ENCODE assay signal across 18 cellular contexts in genomic region chr10:33859319-33860022, GRCh38.
A peak's percentile ranks its signal among the peaks of the same experiment; 100 is the strongest.
DNase-seq lines count a peak whose midpoint lies in the region; ATAC-seq, FAIRE-seq and TF ChIP-seq lines count a peak whose summit lies in the region.
"Had no signal": no experiment of that assay in that cellular context is flagged by ENCODE, and none has a peak within 500 bp of the region (broad histone marks: within the 10 kb centered on the region; RNA-seq: fewer than 3 reads in every experiment).

No MANE protein-coding gene starts in this region.

- H4K5ac ChIP-seq in IMR-90 (ENCODE audit: low read depth, low read length): no peak overlapping the region

- CTCF ChIA-PET in A549 (lab: Yijun Ruan, JAX) (interaction anchor here (0.6 kb wide), 2 partner anchors 160 to 216 kb away, joined by 4 to 5 read pairs; no protein-coding TSS in a partner anchor), IMR-90 (lab: Yijun Ruan, JAX) (interaction anchor here (0.6 kb wide), 1 partner anchor 84 kb away, joined by 6 read pairs; no protein-coding TSS in a partner anchor)

- H3K23ac ChIP-seq in IMR-90 (ENCODE audit: low read depth, low read length): no peak overlapping the region

- intact Hi-C loops in IMR-90 (cut with micrococcal nuclease): no loop called here

- TF ChIP-seq RAD21 in A549 (conservative IDR thresholded peaks at IDR 0.05 in 1 of 2, IDR thresholded peaks at IDR 0.05 in 1 of 2) (no peak), IMR-90 (IDR thresholded peaks at IDR 0.05; ENCODE audit: low read length) (no peak)

- no peak for ATAC-seq in A549
- no peak for ATAC-seq in IMR-90 (ENCODE audit: low read depth)
- ATAC-seq: GM23338 had no signal

- DNase-seq in A549 (ENCODE audit: low read depth in 1 of 2, low spot score in 1 of 2) (no peak), IMR-90 (no peak), adipocyte (ENCODE audit: low read depth) (peak; percentile 31), fibroblast of villous mesenchyme (ENCODE audit: low read depth) (peak; percentile 16), hepatic stellate cell (ENCODE audit: low spot score) (no peak)
- no peak for DNase-seq in NK-92 treated with Interleukin-12 subunit alpha and Interleukin-12 subunit beta, amount 100 ng/mL, for 24 hours (lab: John Stamatoyannopoulos, UW)
- no peak for DNase-seq in activated CD4-positive, alpha-beta T cell treated with anti-CD3 and anti-CD28 coated beads for 48 hours
- DNase-seq: AML-193, Calu3, DMS79, KBM-7, NCI-H1436, NCI-H2029, NCI-H2171 treated with DMSO at 0.1 percent for 48 hours, NCI-H446 treated with DMSO at 0.1 percent for 48 hours, NCI-H82, SHP77 treated with DMSO at 0.1 percent for 48 hours had no signal

- no peak overlapping the region for H2BK20ac ChIP-seq in IMR-90 (ENCODE audit: low read depth, low read length)

- no peak for FAIRE-seq in A549 (lab: Jason Lieb, UNC)

- H2BK15ac ChIP-seq in IMR-90 (ENCODE audit: low read depth, low read length): no peak overlapping the region

- TF ChIP-seq EP300 in A549 (IDR thresholded peaks at IDR 0.05): no peak

- no peak overlapping the region for H2AFZ ChIP-seq in IMR-90 (replicated peaks; ENCODE audit: low read length, poor library complexity)
- H2AFZ ChIP-seq: GM23338 had no signal

- POLR2A ChIA-PET in A549 (lab: Yijun Ruan, JAX) (no interaction called here), IMR-90 (lab: Charles Lee; ENCODE audit: unreplicated experiment) (no interaction called here)

- no peak overlapping the region for H4K91ac ChIP-seq in IMR-90 (ENCODE audit: insufficient read depth, low read depth, low read length)

- no peak overlapping the region for H2AK9ac ChIP-seq in IMR-90 (replicated peaks; ENCODE audit: low read depth, low read length, poor library complexity)

- H3K4me2 ChIP-seq in A549 (no peak overlapping the region), IMR-90 (ENCODE audit: low read depth, low read length) (no peak overlapping the region)
- H3K4me2 ChIP-seq: GM23338 had no signal

- no peak overlapping the region for H2BK120ac ChIP-seq in IMR-90 (ENCODE audit: low read depth, low read length)

- H2AK5ac ChIP-seq in IMR-90 (ENCODE audit: low read depth, low read length): no peak overlapping the region

- TF ChIP-seq POLR2A in A549 (IDR thresholded peaks at IDR 0.05; ENCODE audit: low read length) (no peak), IMR-90 (IDR thresholded peaks at IDR 0.05; ENCODE audit: low read depth, low read length) (no peak)

- H3K79me1 ChIP-seq in IMR-90 (ENCODE audit: low read depth in 1 of 2, low read length in 2 of 2): no peaks in the 10 kb centered on the region

- 87% methylated on average over 6 of the region's 6 CpGs for WGBS in A549 (ENCODE audit: missing lambda C conversion rate)
- WGBS in IMR-90 (ENCODE audit: extremely low coverage in 2 of 2, insufficient read length in 1 of 2), 2 experiments: 100% methylated on average over 3 of the region's 6 CpGs; no CpG with 5 or more reads in 1 of the 2 experiments

- H3K9me3 ChIP-seq in A549 (no peaks in the 10 kb centered on the region), IMR-90 (ENCODE audit: control insufficient read depth, insufficient read depth, low read length) (no peaks in the 10 kb centered on the region), adipocyte (ENCODE audit: control insufficient read depth, low read length) (no peaks in the 10 kb centered on the region)

- no peak overlapping the region for H3K56ac ChIP-seq in IMR-90 (ENCODE audit: extremely low read depth, insufficient read depth, low read length)

- H3K9ac ChIP-seq in IMR-90 (ENCODE audit: low read depth, low read length): no peak overlapping the region
- no peak overlapping the region for H3K9ac ChIP-seq in adipocyte (ENCODE audit: low read length)

- in situ Hi-C loops in IMR-90 (cut with MboI; ENCODE audit: low sequenced_read_pairs): no loop called here

- H3K4me3 ChIP-seq in A549 (no peak overlapping the region), IMR-90 (ENCODE audit: insufficient read depth, low read depth, low read length) (no peak overlapping the region), adipocyte (ENCODE audit: low read length) (no peak overlapping the region), fibroblast of villous mesenchyme (ENCODE audit: low read depth, low read length) (no peak overlapping the region)
- H3K4me3 ChIP-seq: GM23338 had no signal

- no peak overlapping the region for H2BK5ac ChIP-seq in IMR-90 (ENCODE audit: low read depth, low read length, poor library complexity, severe bottlenecking)

- H3K4ac ChIP-seq in IMR-90 (ENCODE audit: low read depth, low read length): no peak overlapping the region

- BruUV-seq in IMR-90 (replicated peaks; lab: Mats Ljungman, UMichigan): no TSS peak

- no peak overlapping the region for H3K18ac ChIP-seq in IMR-90 (ENCODE audit: low read depth, low read length)

- no peaks in the 10 kb centered on the region for H3K9me1 ChIP-seq in IMR-90 (ENCODE audit: insufficient read depth, low read length)

- no peaks in the 10 kb centered on the region for H4K20me1 ChIP-seq in IMR-90 (ENCODE audit: insufficient read depth, low read length)

- TF ChIP-seq CTCF in A549 (IDR thresholded peaks at IDR 0.05) (no peak), IMR-90 (conservative IDR thresholded peaks at IDR 0.05; ENCODE audit: low read depth, low read length) (no peak), fibroblast of villous mesenchyme (IDR thresholded peaks at IDR 0.05; ENCODE audit: insufficient read depth, low read depth, low read length) (no peak)

- H3K27ac ChIP-seq in A549 (no peak overlapping the region), IMR-90 (ENCODE audit: insufficient read depth, low read length) (no peak overlapping the region)

- dilution Hi-C loops in IMR-90 (cut with HindIII; ENCODE audit: low sequenced_read_pairs, unreplicated experiment): no loop called here

- H3K4me1 ChIP-seq in A549: no peaks in the 10 kb centered on the region
- no peaks in the 10 kb centered on the region for H3K4me1 ChIP-seq in IMR-90 (ENCODE audit: control insufficient read depth, insufficient read depth, low read length)
- H3K4me1 ChIP-seq in adipocyte (ENCODE audit: control insufficient read depth, insufficient read depth, low read length): peaks cover 3% of the 10 kb centered on the region

- H3K36me3 ChIP-seq in IMR-90 (ENCODE audit: control insufficient read depth, insufficient read depth, low read length) (no peaks in the 10 kb centered on the region), adipocyte (ENCODE audit: control insufficient read depth, insufficient read depth, low read length, severe bottlenecking) (no peaks in the 10 kb centered on the region)

- H3K14ac ChIP-seq in IMR-90 (replicated peaks; ENCODE audit: low read depth, low read length): no peak overlapping the region

- peaks cover 6% of the 10 kb centered on the region for H3K27me3 ChIP-seq in IMR-90 (ENCODE audit: control insufficient read depth, insufficient read depth, low read length)
- H3K27me3 ChIP-seq in adipocyte (replicated peaks; ENCODE audit: control insufficient read depth, insufficient read depth, low read length): no peaks in the 10 kb centered on the region

- no peak overlapping the region for H4K8ac ChIP-seq in IMR-90 (ENCODE audit: low read depth in 2 of 2, low read length in 2 of 2)

TF ChIP-seq in A549, 52 proteins besides CTCF, POLR2A, EP300 and RAD21:
- TF ChIP-seq JUNB (IDR thresholded peaks at IDR 0.05) (no peak), MAZ (IDR thresholded peaks at IDR 0.05; ENCODE audit: borderline replicate concordance, low read depth, low read length) (no peak), KDM1A (IDR thresholded peaks at IDR 0.05; ENCODE audit: low read depth) (no peak), RFX5 (IDR thresholded peaks at IDR 0.05) (peak; percentile 94), ESRRA (IDR thresholded peaks at IDR 0.05; ENCODE audit: borderline replicate concordance, low read length) (no peak)

TF ChIP-seq in IMR-90, 13 proteins besides CTCF, POLR2A, EP300 and RAD21:
- TF ChIP-seq NFE2L2 (IDR thresholded peaks at IDR 0.05; ENCODE audit: low read depth, low read length) (no peak), BHLHE40 (IDR thresholded peaks at IDR 0.05; ENCODE audit: low read depth, low read length) (no peak), USF2 (IDR thresholded peaks at IDR 0.05; ENCODE audit: low read depth, low read length) (no peak), RCOR1 (IDR thresholded peaks at IDR 0.05; ENCODE audit: insufficient replicate concordance, low read length) (no peak), MAFK (IDR thresholded peaks at IDR 0.05; ENCODE audit: low read depth, low read length) (no peak), CEBPB (IDR thresholded peaks at IDR 0.05; ENCODE audit: low read depth, low read length) (0 out of 2 replicates have a peak, but pooled peaks have one; percentile 20), ELK1 (IDR thresholded peaks at IDR 0.05; ENCODE audit: borderline replicate concordance, low read depth, low read length) (no peak), MXI1 (IDR thresholded peaks at IDR 0.05; ENCODE audit: borderline replicate concordance, low read depth, low read length) (no peak), RFX5 (IDR thresholded peaks at IDR 0.05; ENCODE audit: low read depth, low read length) (peak; percentile 86), CHD1 (IDR thresholded peaks at IDR 0.05; ENCODE audit: low read depth, low read length) (no peak)

Comparison
In these comparisons a context has a peak if more than half of its experiments do, and no peak if none do; other contexts are left out.
1. DNase-seq: peak in adipocyte (single experiment) and fibroblast of villous mesenchyme (single experiment); none in A549 (0 of 2), IMR-90 (single experiment), hepatic stellate cell (single experiment), NK-92 treated with Interleukin-12 subunit alpha and Interleukin-12 subunit beta, amount 100 ng/mL, for 24 hours (single experiment) and activated CD4-positive, alpha-beta T cell treated with anti-CD3 and anti-CD28 coated beads for 48 hours (single experiment).